ENCODE assay signal across 8 cellular contexts in the genomic region with DNA sequence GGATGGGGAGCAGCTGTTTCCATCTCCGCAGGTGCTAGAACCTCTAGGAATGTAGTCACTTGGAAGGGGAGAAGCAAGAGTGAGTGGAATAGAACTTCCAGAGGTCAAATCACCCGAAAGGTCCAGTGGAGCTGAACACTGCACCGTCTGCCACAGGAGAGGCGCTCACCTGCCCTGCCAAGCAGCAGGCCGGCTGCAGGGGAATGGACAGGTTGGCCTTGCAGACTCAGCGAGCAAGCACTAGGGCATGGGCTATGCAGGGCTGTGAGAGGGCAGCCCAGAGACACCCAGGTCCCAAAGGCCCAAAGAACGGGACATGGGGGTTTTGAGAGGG.
DNase-seq lines count a peak whose midpoint lies in the region; ATAC-seq and TF ChIP-seq lines count a peak whose summit lies in the region.
"Had no signal": no experiment of that assay in that cellular context is flagged by ENCODE, and none has a peak within 500 bp of the region (broad histone marks: within the 10 kb centered on the region; RNA-seq: fewer than 3 reads in every experiment).

No MANE protein-coding gene starts in this region.

- no peak for DNase-seq in stimulated activated naive CD8-positive, alpha-beta T cell treated with anti-CD3 and anti-CD28 coated beads, Interleukin-15, amount 100 ng/mL, for 72 hours
- DNase-seq in stimulated activated naive CD8-positive, alpha-beta T cell treated with anti-CD3 and anti-CD28 coated beads, Interleukin-15, Interleukin-2, amounts not matched to agents 100 U/mL and 50 U/mL, for 24 hours = no peak
- DNase-seq in activated B cell treated with CpG ODN at 0.5 μM for 24 hours (no peak), memory B cell (ENCODE audit: low spot score in 2 of 2) (no peak), NCI-H1930 (lab: John Stamatoyannopoulos, UW) (no peak), GM19240 (ENCODE audit: insufficient read length, low spot score) (no peak), NOMO-1 treated with DMSO at 0.1 percent for 48 hours (lab: John Stamatoyannopoulos, UW; ENCODE audit: unreplicated experiment) (no peak)
- DNase-seq: NCI-H2081 treated with DMSO at 0.1 percent for 48 hours had no signal

- H3K9me3 Mint-ChIP-seq in stimulated activated naive CD8-positive, alpha-beta T cell treated with anti-CD3 and anti-CD28 coated beads, Interleukin-15, amount 100 ng/mL, for 72 hours = no peaks in the 10 kb centered on the region
- H3K9me3 Mint-ChIP-seq in activated B cell treated with CpG ODN at 0.5 μM for 24 hours (peaks cover 5% of the 10 kb centered on the region), memory B cell (peaks cover 2% of the 10 kb centered on the region)

- H3K27me3 Mint-ChIP-seq in stimulated activated naive CD8-positive, alpha-beta T cell treated with anti-CD3 and anti-CD28 coated beads, Interleukin-15, amount 100 ng/mL, for 72 hours = no peaks in the 10 kb centered on the region
- H3K27me3 Mint-ChIP-seq in activated B cell treated with CpG ODN at 0.5 μM for 24 hours (no peaks in the 10 kb centered on the region), memory B cell (peaks cover 4% of the 10 kb centered on the region)

- ATAC-seq in stimulated activated naive CD8-positive, alpha-beta T cell treated with anti-CD3 and anti-CD28 coated beads, Interleukin-15, amount 100 ng/mL, for 72 hours = no peak
- ATAC-seq in stimulated activated naive CD8-positive, alpha-beta T cell treated with anti-CD3 and anti-CD28 coated beads, Interleukin-15, Interleukin-2, amounts not matched to agents 100 U/mL and 50 U/mL, for 24 hours = no peak
- ATAC-seq in activated B cell treated with CpG ODN at 0.5 μM for 24 hours (ENCODE audit: low read depth) = no peak
- no peak for ATAC-seq in memory B cell (ENCODE audit: low read depth)

- CTCF ChIA-PET in activated B cell treated with CpG ODN at 0.5 μM for 24 hours (lab: Charles Lee) = interaction anchor here (0.7 to 9.5 kb wide), 12 partner anchors 9 to 287 kb away, joined by 3 to 235 read pairs (median 6); no protein-coding TSS in a partner anchor

- peaks cover 31% of the 10 kb centered on the region for H3K4me1 Mint-ChIP-seq in stimulated activated naive CD8-positive, alpha-beta T cell treated with anti-CD3 and anti-CD28 coated beads, Interleukin-15, amount 100 ng/mL, for 72 hours
- H3K4me1 Mint-ChIP-seq in activated B cell treated with CpG ODN at 0.5 μM for 24 hours (peaks cover 22% of the 10 kb centered on the region), memory B cell (peaks cover 16% of the 10 kb centered on the region)

- intact Hi-C loops in activated B cell treated with CpG ODN at 0.5 μM for 24 hours (cut with micrococcal nuclease) = loop anchor here (1.0 kb wide), 4 partner anchors 98 to 280 kb away; no protein-coding TSS in a partner anchor

- H3K27ac Mint-ChIP-seq in stimulated activated naive CD8-positive, alpha-beta T cell treated with anti-CD3 and anti-CD28 coated beads, Interleukin-15, amount 100 ng/mL, for 72 hours = peak overlapping the region in 1 of 2 donors; percentile 33
- H3K27ac Mint-ChIP-seq in activated B cell treated with CpG ODN at 0.5 μM for 24 hours (no peak overlapping the region), memory B cell (no peak overlapping the region)

- TF ChIP-seq CTCF in activated B cell treated with CpG ODN at 0.5 μM for 24 hours (IDR thresholded peaks at IDR 0.05) = no peak

- H3K4me3 Mint-ChIP-seq in stimulated activated naive CD8-positive, alpha-beta T cell treated with anti-CD3 and anti-CD28 coated beads, Interleukin-15, amount 100 ng/mL, for 72 hours = peak overlapping the region; percentile 31 to 37
- H3K4me3 Mint-ChIP-seq in activated B cell treated with CpG ODN at 0.5 μM for 24 hours (peak overlapping the region; percentile 47), memory B cell (peak overlapping the region; percentile 18)

- POLR2A ChIA-PET in activated B cell treated with CpG ODN at 0.5 μM for 24 hours (lab: Charles Lee) = interaction anchor here (1.5 kb wide), 1 partner anchor 98 kb away, joined by 7 read pairs; no protein-coding TSS in a partner anchor

- H3K36me3 Mint-ChIP-seq in activated B cell treated with CpG ODN at 0.5 μM for 24 hours (ENCODE audit: low read depth) (no peaks in the 10 kb centered on the region), memory B cell (no peaks in the 10 kb centered on the region)
